Comparison of ENCODE assay signal across 12 cellular contexts in genomic region chr5:126970517-126971017, GRCh38. TPM values are rescaled to one million over a fixed set of nuclear protein-coding genes. Genes with fewer than 3 reads are reported as not detected.
DNase-seq lines count a peak whose midpoint lies in the region; ATAC-seq and TF ChIP-seq lines count a peak whose summit lies in the region.
"Had no signal": no experiment of that assay in that cellular context is flagged by ENCODE, and none has a peak within 500 bp of the region (broad histone marks: within the 10 kb centered on the region; RNA-seq: fewer than 3 reads in every experiment).

No MANE protein-coding gene starts in this region.

- H3K27ac Mint-ChIP-seq in HFFc6, result peak overlapping the region; percentile 47
- H3K27ac Mint-ChIP-seq in immature natural killer cell, result peak overlapping the region; percentile 8 to 94 (median 86)
- H3K27ac Mint-ChIP-seq in CD8-positive, alpha-beta T cell, result no peak overlapping the region

- DNase-seq in AG08396 (ENCODE audit: low spot score) (peak; percentile 34), HFFc6 (peak; percentile 71), astrocyte of the hippocampus (ENCODE audit: low read depth, low spot score) (peak; percentile 77), immature natural killer cell (no peak), NCI-H2171 treated with DMSO at 0.1 percent for 48 hours (lab: John Stamatoyannopoulos, UW) (no peak), occipital lobe (lab: John Stamatoyannopoulos, UW) (no peak)
- DNase-seq in CD8-positive, alpha-beta T cell, result no peak
- DNase-seq: colonic mucosa had no signal

- no peak overlapping the region for H3K27ac ChIP-seq in CD8-positive, alpha-beta T cell (ENCODE audit: low read depth, low read length)
- H3K27ac ChIP-seq: colonic mucosa, parathyroid adenoma, SK-N-MC had no signal

- H3K36me3 Mint-ChIP-seq in HFFc6 (ENCODE audit: low read depth), result no peaks in the 10 kb centered on the region; the same call in 1 of the 2 replicates
- peaks cover 0 to 3% (median 0%) of the 10 kb centered on the region in 3 donors for H3K36me3 Mint-ChIP-seq in immature natural killer cell
- H3K36me3 Mint-ChIP-seq in CD8-positive, alpha-beta T cell, result no peaks in the 10 kb centered on the region

- peaks cover 1% of the 10 kb centered on the region; the same call in 1 of the 2 replicates for H3K27me3 Mint-ChIP-seq in HFFc6 (ENCODE audit: insufficient read depth)
- H3K27me3 Mint-ChIP-seq in immature natural killer cell (ENCODE audit: low read depth in 3 of 3), result peaks cover 0 to 5% (median 0%) of the 10 kb centered on the region in 3 donors
- no peaks in the 10 kb centered on the region for H3K27me3 Mint-ChIP-seq in CD8-positive, alpha-beta T cell (ENCODE audit: low read depth)

- intact Hi-C loops in CD8-positive, alpha-beta T cell (cut with DNase I, micrococcal nuclease), result no loop called here

- H3K4me3 ChIP-seq in CD8-positive, alpha-beta T cell (ENCODE audit: low read depth, low read length), result no peak overlapping the region
- H3K4me3 ChIP-seq: colonic mucosa, HAP-1, SK-N-MC had no signal

- peak overlapping the region; percentile 56 for H3K4me3 Mint-ChIP-seq in HFFc6
- peak overlapping the region in 3 of 5 donors; percentile 14 to 43 (median 18) for H3K4me3 Mint-ChIP-seq in immature natural killer cell
- no peak overlapping the region for H3K4me3 Mint-ChIP-seq in CD8-positive, alpha-beta T cell

- H3K36me3 ChIP-seq in CD8-positive, alpha-beta T cell (ENCODE audit: insufficient read depth, low read length), result no peaks in the 10 kb centered on the region
- H3K36me3 ChIP-seq: colonic mucosa, HAP-1 had no signal

- ATAC-seq in CD8-positive, alpha-beta T cell, result no peak
- ATAC-seq in HG03342 (IDR thresholded peaks at IDR 0.05; ENCODE audit: unreplicated experiment), result no peak

- no peak for TF ChIP-seq CTCF in HFFc6 (IDR thresholded peaks at IDR 0.05)
- TF ChIP-seq CTCF in CD8-positive, alpha-beta T cell (IDR thresholded peaks at IDR 0.05), result no peak

- H3K27me3 ChIP-seq in CD8-positive, alpha-beta T cell (ENCODE audit: insufficient read depth, low read length), result no peaks in the 10 kb centered on the region
- H3K27me3 ChIP-seq: colonic mucosa had no signal

- peaks cover 23% of the 10 kb centered on the region for H3K4me1 ChIP-seq in CD8-positive, alpha-beta T cell (ENCODE audit: insufficient read depth, low read length)
- H3K4me1 ChIP-seq: HAP-1, parathyroid adenoma had no signal

- POLR2A ChIA-PET in CD8-positive, alpha-beta T cell (lab: Charles Lee), result interaction anchor here (1.3 kb wide), 1 partner anchor 193 kb away, joined by 3 read pairs; no protein-coding TSS in a partner anchor

- H3K9me3 ChIP-seq in CD8-positive, alpha-beta T cell (ENCODE audit: low read length), result no peaks in the 10 kb centered on the region
- H3K9me3 ChIP-seq: colonic mucosa, HAP-1 had no signal

- no peaks in the 10 kb centered on the region for H3K9me3 Mint-ChIP-seq in HFFc6
- H3K9me3 Mint-ChIP-seq in immature natural killer cell, result no peaks in the 10 kb centered on the region
- H3K9me3 Mint-ChIP-seq in CD8-positive, alpha-beta T cell, result no peaks in the 10 kb centered on the region

- peaks cover 63% of the 10 kb centered on the region for H3K4me1 Mint-ChIP-seq in HFFc6 (ENCODE audit: low read depth)
- peaks cover 31 to 44% of the 10 kb centered on the region in 2 donors for H3K4me1 Mint-ChIP-seq in immature natural killer cell
- H3K4me1 Mint-ChIP-seq in CD8-positive, alpha-beta T cell (ENCODE audit: low read depth), result peaks cover 33% of the 10 kb centered on the region

- CTCF ChIA-PET in CD8-positive, alpha-beta T cell (lab: Charles Lee), result no interaction called here

RNA-seq across cellular contexts. Expression of gene MARCHF3, which starts 59.8 kb away (rescaled TPM):
- 10 to 100 TPM; 12.3 to 17.8 (median 13.3) TPM for total RNA-seq in HFFc6 (2021; fragmentation: NEBNext Ultra II Directional; extraction: Animal tissue kit (Norgen Biotek cat#: 25700))
- polyA plus RNA-seq in immature natural killer cell, result 1 to 10 TPM; 2.6 to 4.6 (median 3.4) TPM
- 13.3 TPM for total RNA-seq in occipital lobe
- 1 to 10 TPM; 7.7 to 9.7 TPM for total RNA-seq in CD8-positive, alpha-beta T cell

Comparison
In these comparisons a context has a peak if more than half of its experiments do, and no peak if none do; other contexts are left out.
1. DNase-seq: peak in AG08396 (single experiment), HFFc6 (single experiment) and astrocyte of the hippocampus (single experiment); none in immature natural killer cell (0 of 3), NCI-H2171 treated with DMSO at 0.1 percent for 48 hours (single experiment), occipital lobe (single experiment) and CD8-positive, alpha-beta T cell (0 of 7).